ENCODE assay signal across 25 cellular contexts in the genomic region with DNA sequence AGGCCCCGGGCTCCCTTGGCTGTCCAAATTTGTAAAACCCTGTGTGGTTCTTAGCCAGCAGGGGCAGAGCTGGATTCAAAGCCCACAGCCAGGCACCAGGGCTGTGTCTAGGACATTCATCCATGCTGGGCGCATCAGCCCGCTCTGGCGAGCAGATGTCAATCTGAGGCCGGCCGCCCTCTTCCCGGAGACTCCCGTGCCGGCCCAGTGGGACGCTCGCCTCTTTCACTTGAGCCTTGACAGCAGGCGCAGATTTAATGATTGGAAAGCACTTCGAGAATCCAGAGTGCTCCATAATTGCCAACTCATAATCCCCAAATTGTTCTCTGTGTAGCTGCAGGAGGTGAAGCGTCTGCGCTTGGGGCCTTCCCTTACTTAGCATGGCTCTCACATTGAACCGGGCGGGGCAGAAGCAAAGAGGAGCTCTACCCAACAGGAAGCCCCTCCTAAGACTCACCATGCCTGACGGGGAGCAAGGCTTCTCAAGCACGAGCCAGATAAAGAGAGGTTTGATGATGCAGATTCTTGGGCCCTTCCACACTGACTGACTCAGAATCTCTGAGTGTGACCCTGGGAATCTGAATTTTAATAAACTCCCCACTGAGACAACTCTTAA. TPM values are rescaled to one million over a fixed set of nuclear protein-coding genes. Genes with fewer than 3 reads are reported as not detected.
DNase-seq lines count a peak whose midpoint lies in the region; ATAC-seq and TF ChIP-seq lines count a peak whose summit lies in the region.
"Had no signal": no experiment of that assay in that cellular context is flagged by ENCODE, and none has a peak within 500 bp of the region (broad histone marks: within the 10 kb centered on the region; RNA-seq: fewer than 3 reads in every experiment).

No MANE protein-coding gene starts in this region.

- H3K27ac ChIP-seq in right atrium auricular region: no peak overlapping the region
- no peak overlapping the region for H3K27ac ChIP-seq in Panc1 (ENCODE audit: low read length)
- no peak overlapping the region for H3K27ac ChIP-seq in mesendoderm (ENCODE audit: low read depth, low read length)
- H3K27ac ChIP-seq: BLaER1, SK-N-MC, upper lobe of left lung had no signal

- no peak overlapping the region for H4K8ac ChIP-seq in mesendoderm (ENCODE audit: low read depth, low read length)

- H3K4me3 ChIP-seq in right atrium auricular region: no peak overlapping the region
- H3K4me3 ChIP-seq in Panc1 (ENCODE audit: low read depth in 2 of 2, low read length in 2 of 2): no peak overlapping the region
- no peak overlapping the region for H3K4me3 ChIP-seq in mesendoderm (ENCODE audit: low read length)
- H3K4me3 ChIP-seq: BLaER1, SK-N-MC, smooth muscle cell, upper lobe of left lung had no signal

- H3K27ac Mint-ChIP-seq in endothelial cell (ENCODE audit: unreplicated experiment): no peak overlapping the region
- H3K27ac Mint-ChIP-seq: activated T-cell treated with anti-CD3 and anti-CD28 coated beads, Interleukin-2, amount 50 U/mL, for 24 hours; dendritic cell treated with granulocyte-macrophage colony-stimulating factor and Interleukin-4, amounts not matched to agents 40 ng/mL and 50 ng/mL, for 4 days; T-helper 17 cell had no signal

- DNase-seq in cardiac septum (ENCODE audit: low spot score) (peak; percentile 51), right atrium auricular region (ENCODE audit: low spot score) (no peak), Panc1 (ENCODE audit: low read depth, low spot score) (no peak), mesendoderm (no peak), left ventricle myocardium superior (no peak), DMS53 (lab: John Stamatoyannopoulos, UW) (no peak), activated gamma-delta T cell treated with Interleukin-2 at 50 U/mL for 16 hours (no peak), endothelial cell (ENCODE audit: low spot score) (no peak)
- DNase-seq: ACHN; activated CD4-positive, alpha-beta T cell treated with anti-CD3 and anti-CD28 coated beads for 4 hours; activated CD8-positive, alpha-beta memory T cell treated with anti-CD3 and anti-CD28 coated beads for 24 hours; activated naive CD4-positive, alpha-beta T cell treated with anti-CD3 and anti-CD28 coated beads, Interleukin-2, amount 50 U/mL, for 16 hours; activated T-cell treated with anti-CD3 and anti-CD28 coated beads, Interleukin-2, amount 50 U/mL, for 24 hours; anterior cingulate cortex; caudate nucleus; COR-L47; NCI-H1092 treated with DMSO at 0.1 percent for 48 hours; NCI-H526 treated with DMSO at 0.1 percent for 48 hours; nucleus accumbens; T-helper 17 cell; upper lobe of left lung had no signal

- intact Hi-C loops in cardiac septum (cut with DNase I): no loop called here
- intact Hi-C loops in Panc1 (cut with micrococcal nuclease; ENCODE audit: unreplicated experiment): loop anchor here (1.0 kb wide), 1 partner anchor 21 kb away; no protein-coding TSS in a partner anchor
- intact Hi-C loops in left ventricle myocardium superior (cut with micrococcal nuclease): no loop called here

- H3K79me2 ChIP-seq in mesendoderm (ENCODE audit: control insufficient read depth, insufficient read depth, low read length): no peaks in the 10 kb centered on the region

- no peak overlapping the region for H3K23ac ChIP-seq in mesendoderm (ENCODE audit: low read length)

- no peak overlapping the region for H3K4ac ChIP-seq in mesendoderm (ENCODE audit: low read depth, low read length)

- no peak overlapping the region for H2BK15ac ChIP-seq in mesendoderm (replicated peaks; ENCODE audit: low read depth)

- H3K4me1 Mint-ChIP-seq in endothelial cell (ENCODE audit: unreplicated experiment): no peaks in the 10 kb centered on the region
- H3K4me1 Mint-ChIP-seq: T-helper 17 cell had no signal

- ATAC-seq in Panc1: peak; percentile 39; the same call in 1 of the 2 replicates
- no peak for ATAC-seq in left ventricle myocardium superior
- ATAC-seq: T-helper 17 cell had no signal

- TF ChIP-seq CTCF in right atrium auricular region (IDR thresholded peaks at IDR 0.05) (no peak), Panc1 (IDR thresholded peaks at IDR 0.05) (no peak), endothelial cell (IDR thresholded peaks at IDR 0.05; ENCODE audit: unreplicated experiment) (no peak)

- no peaks in the 10 kb centered on the region for H3K27me3 ChIP-seq in right atrium auricular region
- no peaks in the 10 kb centered on the region for H3K27me3 ChIP-seq in Panc1 (ENCODE audit: control insufficient read depth, insufficient read depth, low read length)
- H3K27me3 ChIP-seq in mesendoderm (ENCODE audit: insufficient read depth, low read length, poor library complexity): no peaks in the 10 kb centered on the region
- H3K27me3 ChIP-seq: BLaER1, upper lobe of left lung had no signal

- no TSS peak for BruUV-seq in Panc1 (replicated peaks; lab: Mats Ljungman, UMichigan)

- H3K4me3 Mint-ChIP-seq in endothelial cell (ENCODE audit: unreplicated experiment): no peak overlapping the region
- H3K4me3 Mint-ChIP-seq: activated T-cell treated with anti-CD3 and anti-CD28 coated beads, Interleukin-2, amount 50 U/mL, for 24 hours; dendritic cell treated with granulocyte-macrophage colony-stimulating factor and Interleukin-4, amounts not matched to agents 40 ng/mL and 50 ng/mL, for 4 days; T-helper 17 cell had no signal

- H3K9ac ChIP-seq in mesendoderm (ENCODE audit: low read length): no peak overlapping the region
- H3K9ac ChIP-seq: BLaER1 had no signal

- no peaks in the 10 kb centered on the region for H3K27me3 Mint-ChIP-seq in endothelial cell (ENCODE audit: unreplicated experiment)

- no peak overlapping the region for H3K4me2 ChIP-seq in mesendoderm (ENCODE audit: low read length)
- H3K4me2 ChIP-seq: smooth muscle cell had no signal

- no peak overlapping the region for H3K18ac ChIP-seq in mesendoderm (ENCODE audit: low read length)

- H3K4me1 ChIP-seq in right atrium auricular region (no peaks in the 10 kb centered on the region), Panc1 (ENCODE audit: control insufficient read depth, insufficient read depth, low read length) (no peaks in the 10 kb centered on the region), mesendoderm (ENCODE audit: control insufficient read depth, low read depth, low read length) (peaks cover 3% of the 10 kb centered on the region)
- H3K4me1 ChIP-seq: BLaER1, upper lobe of left lung had no signal

- no peaks in the 10 kb centered on the region for H3K36me3 Mint-ChIP-seq in endothelial cell (ENCODE audit: low read depth, unreplicated experiment)

- CTCF ChIA-PET in Panc1 (lab: Charles Lee): interaction anchor here (0.6 to 1.0 kb wide), 2 partner anchors 77 to 112 kb away, joined by 3 read pairs; no protein-coding TSS in a partner anchor

- no peak overlapping the region for H2BK120ac ChIP-seq in mesendoderm (ENCODE audit: low read depth, low read length)

- H3K9me3 Mint-ChIP-seq in endothelial cell (ENCODE audit: unreplicated experiment): no peaks in the 10 kb centered on the region
- H3K9me3 Mint-ChIP-seq: activated T-cell treated with anti-CD3 and anti-CD28 coated beads, Interleukin-2, amount 50 U/mL, for 24 hours; dendritic cell treated with granulocyte-macrophage colony-stimulating factor and Interleukin-4, amounts not matched to agents 40 ng/mL and 50 ng/mL, for 4 days had no signal

- in situ Hi-C loops in Panc1 (cut with HindIII; ENCODE audit: low pct_unique_long_range_greater_than_20kb, low sequenced_read_pairs): no loop called here

- peak overlapping the region; percentile 25 for H3K56ac ChIP-seq in mesendoderm (ENCODE audit: low read length)

- H2AK5ac ChIP-seq in mesendoderm (ENCODE audit: low read length): no peak overlapping the region

- H3K36me3 ChIP-seq in right atrium auricular region (no peaks in the 10 kb centered on the region), Panc1 (ENCODE audit: control insufficient read depth, insufficient read depth, low read length) (no peaks in the 10 kb centered on the region), mesendoderm (ENCODE audit: control insufficient read depth, insufficient read depth, low read length) (no peaks in the 10 kb centered on the region)
- H3K36me3 ChIP-seq: BLaER1, upper lobe of left lung had no signal

- H3K9me3 ChIP-seq in right atrium auricular region (no peaks in the 10 kb centered on the region), Panc1 (ENCODE audit: control insufficient read depth, insufficient read depth, low read depth, low read length) (no peaks in the 10 kb centered on the region)
- H3K9me3 ChIP-seq: BLaER1, upper lobe of left lung had no signal

- no peak overlapping the region for H2BK5ac ChIP-seq in mesendoderm (ENCODE audit: low read length)

- H3K79me1 ChIP-seq in mesendoderm (ENCODE audit: low read length): no peaks in the 10 kb centered on the region

- H4K5ac ChIP-seq in mesendoderm (ENCODE audit: low read length): no peak overlapping the region

- POLR2A ChIA-PET in Panc1 (lab: Charles Lee): no interaction called here

- WGBS in mesendoderm (ENCODE audit: extremely low coverage, insufficient coverage, low lambda C conversion rate): no CpG with 5 or more reads among the region's 19 CpGs

RNA-seq across cellular contexts. Expression of gene SLIT1, which starts 36.6 kb away (rescaled TPM):
- total RNA-seq in cardiac septum (0.05 TPM), right atrium auricular region (not detected), Panc1 (2021; ENCODE audit: unreplicated experiment) (2.6 TPM), left ventricle myocardium superior (0.17 TPM), endothelial cell (ENCODE audit: unreplicated experiment) (0.54 TPM)
- polyA plus RNA-seq in Panc1 (2012; ENCODE audit: insufficient read length): 4.9 TPM
- polyA plus RNA-seq in mesendoderm (2013, experiment 1 of 2): 0.20 TPM
- 0.15 TPM for polyA plus RNA-seq in mesendoderm (2013, experiment 2 of 2)
- total RNA-seq: smooth muscle cell had no signal
